1 cellular context compared by ENCODE assay signal in the genomic region with DNA sequence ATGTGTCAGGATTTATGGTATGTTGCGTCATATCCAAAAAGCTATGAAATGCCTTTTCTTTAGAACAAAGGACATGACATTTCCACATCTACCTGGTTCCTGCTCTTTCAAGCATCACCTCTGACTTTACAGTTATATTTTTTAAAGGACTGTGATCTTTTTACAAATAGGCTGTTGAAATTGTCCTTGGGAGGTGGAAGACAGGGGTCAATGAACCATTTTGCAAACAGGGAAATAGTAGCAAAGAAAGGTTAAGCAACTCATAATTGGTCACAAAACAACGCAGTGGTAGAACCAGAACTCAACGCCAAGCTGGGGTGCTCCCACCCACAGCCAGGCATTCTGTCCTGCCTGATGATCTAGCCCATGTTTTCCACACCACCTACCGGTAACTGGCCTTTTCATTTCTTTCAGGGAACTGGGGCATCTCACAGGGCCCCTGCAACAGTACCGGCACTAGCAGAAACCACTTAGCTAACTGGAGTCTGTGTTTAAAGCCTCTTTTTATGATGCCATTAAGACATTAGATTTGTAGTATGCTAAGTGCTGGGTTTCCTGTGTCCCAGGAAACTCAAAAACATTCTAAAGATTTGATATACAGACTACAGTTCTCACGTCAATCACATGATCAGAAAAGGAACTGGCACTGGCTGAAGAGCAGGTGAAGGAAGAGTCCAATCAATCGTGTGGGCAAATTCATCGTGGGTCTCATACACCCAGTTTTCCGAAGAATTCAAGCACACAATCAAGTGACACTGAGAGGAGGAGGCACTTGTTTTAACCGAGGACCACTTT.
TF ChIP-seq lines count a peak whose summit lies in the region.

No MANE protein-coding gene starts in this region.

TF ChIP-seq in HepG2, 621 proteins besides CTCF, POLR2A, EP300 and RAD21 (continued from another document and continues in another):
- TF ChIP-seq, protein P1, sequence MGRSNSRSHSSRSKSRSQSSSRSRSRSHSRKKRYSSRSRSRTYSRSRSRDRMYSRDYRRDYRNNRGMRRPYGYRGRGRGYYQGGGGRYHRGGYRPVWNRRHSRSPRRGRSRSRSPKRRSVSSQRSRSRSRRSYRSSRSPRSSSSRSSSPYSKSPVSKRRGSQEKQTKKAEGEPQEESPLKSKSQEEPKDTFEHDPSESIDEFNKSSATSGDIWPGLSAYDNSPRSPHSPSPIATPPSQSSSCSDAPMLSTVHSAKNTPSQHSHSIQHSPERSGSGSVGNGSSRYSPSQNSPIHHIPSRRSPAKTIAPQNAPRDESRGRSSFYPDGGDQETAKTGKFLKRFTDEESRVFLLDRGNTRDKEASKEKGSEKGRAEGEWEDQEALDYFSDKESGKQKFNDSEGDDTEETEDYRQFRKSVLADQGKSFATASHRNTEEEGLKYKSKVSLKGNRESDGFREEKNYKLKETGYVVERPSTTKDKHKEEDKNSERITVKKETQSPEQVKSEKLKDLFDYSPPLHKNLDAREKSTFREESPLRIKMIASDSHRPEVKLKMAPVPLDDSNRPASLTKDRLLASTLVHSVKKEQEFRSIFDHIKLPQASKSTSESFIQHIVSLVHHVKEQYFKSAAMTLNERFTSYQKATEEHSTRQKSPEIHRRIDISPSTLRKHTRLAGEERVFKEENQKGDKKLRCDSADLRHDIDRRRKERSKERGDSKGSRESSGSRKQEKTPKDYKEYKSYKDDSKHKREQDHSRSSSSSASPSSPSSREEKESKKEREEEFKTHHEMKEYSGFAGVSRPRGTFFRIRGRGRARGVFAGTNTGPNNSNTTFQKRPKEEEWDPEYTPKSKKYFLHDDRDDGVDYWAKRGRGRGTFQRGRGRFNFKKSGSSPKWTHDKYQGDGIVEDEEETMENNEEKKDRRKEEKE (IDR thresholded peaks at IDR 0.05): no peak
- no peak for TF ChIP-seq PLRG1 (conservative IDR thresholded peaks at IDR 0.05)
- no peak for TF ChIP-seq ZNF274 (CRISPR knock-in tag; IDR thresholded peaks at IDR 0.05)
- TF ChIP-seq, protein P2, sequence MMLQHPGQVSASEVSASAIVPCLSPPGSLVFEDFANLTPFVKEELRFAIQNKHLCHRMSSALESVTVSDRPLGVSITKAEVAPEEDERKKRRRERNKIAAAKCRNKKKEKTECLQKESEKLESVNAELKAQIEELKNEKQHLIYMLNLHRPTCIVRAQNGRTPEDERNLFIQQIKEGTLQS (CRISPR knock-in tag; IDR thresholded peaks at IDR 0.05): peak; percentile 89
- peak; percentile 90 for TF ChIP-seq GFI1 (CRISPR knock-in tag; IDR thresholded peaks at IDR 0.05; ENCODE audit: borderline replicate concordance)
- peak; percentile 97 for TF ChIP-seq DPF2 (CRISPR knock-in tag; IDR thresholded peaks at IDR 0.05; ENCODE audit: borderline replicate concordance, low read depth)
- 0 out of 2 replicates have a peak, but pooled peaks have one; percentile 65 for TF ChIP-seq ZNF724P (CRISPR knock-in tag; IDR thresholded peaks at IDR 0.05; ENCODE audit: borderline replicate concordance)
- TF ChIP-seq SMAD9 (CRISPR knock-in tag; IDR thresholded peaks at IDR 0.05): no peak
- peak; percentile 70; the same call in 1 of the 2 replicates for TF ChIP-seq CHD4 (IDR thresholded peaks at IDR 0.05; ENCODE audit: borderline replicate concordance, low read length)
- TF ChIP-seq JUN (CRISPR knock-in tag; IDR thresholded peaks at IDR 0.05): peak; percentile 85
- peak; percentile 76; the same call in 1 of the 2 replicates for TF ChIP-seq PAF1 (CRISPR knock-in tag; IDR thresholded peaks at IDR 0.05)
- TF ChIP-seq ZNF644 (CRISPR knock-in tag; IDR thresholded peaks at IDR 0.05; ENCODE audit: low read depth): peak; percentile 86
- TF ChIP-seq, protein P3, sequence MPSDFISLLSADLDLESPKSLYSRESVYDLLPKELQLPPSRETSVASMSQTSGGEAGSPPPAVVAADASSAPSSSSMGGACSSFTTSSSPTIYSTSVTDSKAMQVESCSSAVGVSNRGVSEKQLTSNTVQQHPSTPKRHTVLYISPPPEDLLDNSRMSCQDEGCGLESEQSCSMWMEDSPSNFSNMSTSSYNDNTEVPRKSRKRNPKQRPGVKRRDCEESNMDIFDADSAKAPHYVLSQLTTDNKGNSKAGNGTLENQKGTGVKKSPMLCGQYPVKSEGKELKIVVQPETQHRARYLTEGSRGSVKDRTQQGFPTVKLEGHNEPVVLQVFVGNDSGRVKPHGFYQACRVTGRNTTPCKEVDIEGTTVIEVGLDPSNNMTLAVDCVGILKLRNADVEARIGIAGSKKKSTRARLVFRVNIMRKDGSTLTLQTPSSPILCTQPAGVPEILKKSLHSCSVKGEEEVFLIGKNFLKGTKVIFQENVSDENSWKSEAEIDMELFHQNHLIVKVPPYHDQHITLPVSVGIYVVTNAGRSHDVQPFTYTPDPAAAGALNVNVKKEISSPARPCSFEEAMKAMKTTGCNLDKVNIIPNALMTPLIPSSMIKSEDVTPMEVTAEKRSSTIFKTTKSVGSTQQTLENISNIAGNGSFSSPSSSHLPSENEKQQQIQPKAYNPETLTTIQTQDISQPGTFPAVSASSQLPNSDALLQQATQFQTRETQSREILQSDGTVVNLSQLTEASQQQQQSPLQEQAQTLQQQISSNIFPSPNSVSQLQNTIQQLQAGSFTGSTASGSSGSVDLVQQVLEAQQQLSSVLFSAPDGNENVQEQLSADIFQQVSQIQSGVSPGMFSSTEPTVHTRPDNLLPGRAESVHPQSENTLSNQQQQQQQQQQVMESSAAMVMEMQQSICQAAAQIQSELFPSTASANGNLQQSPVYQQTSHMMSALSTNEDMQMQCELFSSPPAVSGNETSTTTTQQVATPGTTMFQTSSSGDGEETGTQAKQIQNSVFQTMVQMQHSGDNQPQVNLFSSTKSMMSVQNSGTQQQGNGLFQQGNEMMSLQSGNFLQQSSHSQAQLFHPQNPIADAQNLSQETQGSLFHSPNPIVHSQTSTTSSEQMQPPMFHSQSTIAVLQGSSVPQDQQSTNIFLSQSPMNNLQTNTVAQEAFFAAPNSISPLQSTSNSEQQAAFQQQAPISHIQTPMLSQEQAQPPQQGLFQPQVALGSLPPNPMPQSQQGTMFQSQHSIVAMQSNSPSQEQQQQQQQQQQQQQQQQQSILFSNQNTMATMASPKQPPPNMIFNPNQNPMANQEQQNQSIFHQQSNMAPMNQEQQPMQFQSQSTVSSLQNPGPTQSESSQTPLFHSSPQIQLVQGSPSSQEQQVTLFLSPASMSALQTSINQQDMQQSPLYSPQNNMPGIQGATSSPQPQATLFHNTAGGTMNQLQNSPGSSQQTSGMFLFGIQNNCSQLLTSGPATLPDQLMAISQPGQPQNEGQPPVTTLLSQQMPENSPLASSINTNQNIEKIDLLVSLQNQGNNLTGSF (CRISPR knock-in tag; IDR thresholded peaks at IDR 0.05): no peak
- TF ChIP-seq HOXA9 (CRISPR knock-in tag; IDR thresholded peaks at IDR 0.05; ENCODE audit: borderline replicate concordance): peak; percentile 99
- TF ChIP-seq ZSCAN20 (CRISPR knock-in tag; IDR thresholded peaks at IDR 0.05; ENCODE audit: borderline replicate concordance): no peak
- peak; percentile 65; the same call in 1 of the 2 replicates for TF ChIP-seq ZNF441 (CRISPR knock-in tag; IDR thresholded peaks at IDR 0.05; ENCODE audit: borderline replicate concordance)
- TF ChIP-seq ZNF17 (CRISPR knock-in tag; IDR thresholded peaks at IDR 0.05): no peak
- TF ChIP-seq, protein P4, sequence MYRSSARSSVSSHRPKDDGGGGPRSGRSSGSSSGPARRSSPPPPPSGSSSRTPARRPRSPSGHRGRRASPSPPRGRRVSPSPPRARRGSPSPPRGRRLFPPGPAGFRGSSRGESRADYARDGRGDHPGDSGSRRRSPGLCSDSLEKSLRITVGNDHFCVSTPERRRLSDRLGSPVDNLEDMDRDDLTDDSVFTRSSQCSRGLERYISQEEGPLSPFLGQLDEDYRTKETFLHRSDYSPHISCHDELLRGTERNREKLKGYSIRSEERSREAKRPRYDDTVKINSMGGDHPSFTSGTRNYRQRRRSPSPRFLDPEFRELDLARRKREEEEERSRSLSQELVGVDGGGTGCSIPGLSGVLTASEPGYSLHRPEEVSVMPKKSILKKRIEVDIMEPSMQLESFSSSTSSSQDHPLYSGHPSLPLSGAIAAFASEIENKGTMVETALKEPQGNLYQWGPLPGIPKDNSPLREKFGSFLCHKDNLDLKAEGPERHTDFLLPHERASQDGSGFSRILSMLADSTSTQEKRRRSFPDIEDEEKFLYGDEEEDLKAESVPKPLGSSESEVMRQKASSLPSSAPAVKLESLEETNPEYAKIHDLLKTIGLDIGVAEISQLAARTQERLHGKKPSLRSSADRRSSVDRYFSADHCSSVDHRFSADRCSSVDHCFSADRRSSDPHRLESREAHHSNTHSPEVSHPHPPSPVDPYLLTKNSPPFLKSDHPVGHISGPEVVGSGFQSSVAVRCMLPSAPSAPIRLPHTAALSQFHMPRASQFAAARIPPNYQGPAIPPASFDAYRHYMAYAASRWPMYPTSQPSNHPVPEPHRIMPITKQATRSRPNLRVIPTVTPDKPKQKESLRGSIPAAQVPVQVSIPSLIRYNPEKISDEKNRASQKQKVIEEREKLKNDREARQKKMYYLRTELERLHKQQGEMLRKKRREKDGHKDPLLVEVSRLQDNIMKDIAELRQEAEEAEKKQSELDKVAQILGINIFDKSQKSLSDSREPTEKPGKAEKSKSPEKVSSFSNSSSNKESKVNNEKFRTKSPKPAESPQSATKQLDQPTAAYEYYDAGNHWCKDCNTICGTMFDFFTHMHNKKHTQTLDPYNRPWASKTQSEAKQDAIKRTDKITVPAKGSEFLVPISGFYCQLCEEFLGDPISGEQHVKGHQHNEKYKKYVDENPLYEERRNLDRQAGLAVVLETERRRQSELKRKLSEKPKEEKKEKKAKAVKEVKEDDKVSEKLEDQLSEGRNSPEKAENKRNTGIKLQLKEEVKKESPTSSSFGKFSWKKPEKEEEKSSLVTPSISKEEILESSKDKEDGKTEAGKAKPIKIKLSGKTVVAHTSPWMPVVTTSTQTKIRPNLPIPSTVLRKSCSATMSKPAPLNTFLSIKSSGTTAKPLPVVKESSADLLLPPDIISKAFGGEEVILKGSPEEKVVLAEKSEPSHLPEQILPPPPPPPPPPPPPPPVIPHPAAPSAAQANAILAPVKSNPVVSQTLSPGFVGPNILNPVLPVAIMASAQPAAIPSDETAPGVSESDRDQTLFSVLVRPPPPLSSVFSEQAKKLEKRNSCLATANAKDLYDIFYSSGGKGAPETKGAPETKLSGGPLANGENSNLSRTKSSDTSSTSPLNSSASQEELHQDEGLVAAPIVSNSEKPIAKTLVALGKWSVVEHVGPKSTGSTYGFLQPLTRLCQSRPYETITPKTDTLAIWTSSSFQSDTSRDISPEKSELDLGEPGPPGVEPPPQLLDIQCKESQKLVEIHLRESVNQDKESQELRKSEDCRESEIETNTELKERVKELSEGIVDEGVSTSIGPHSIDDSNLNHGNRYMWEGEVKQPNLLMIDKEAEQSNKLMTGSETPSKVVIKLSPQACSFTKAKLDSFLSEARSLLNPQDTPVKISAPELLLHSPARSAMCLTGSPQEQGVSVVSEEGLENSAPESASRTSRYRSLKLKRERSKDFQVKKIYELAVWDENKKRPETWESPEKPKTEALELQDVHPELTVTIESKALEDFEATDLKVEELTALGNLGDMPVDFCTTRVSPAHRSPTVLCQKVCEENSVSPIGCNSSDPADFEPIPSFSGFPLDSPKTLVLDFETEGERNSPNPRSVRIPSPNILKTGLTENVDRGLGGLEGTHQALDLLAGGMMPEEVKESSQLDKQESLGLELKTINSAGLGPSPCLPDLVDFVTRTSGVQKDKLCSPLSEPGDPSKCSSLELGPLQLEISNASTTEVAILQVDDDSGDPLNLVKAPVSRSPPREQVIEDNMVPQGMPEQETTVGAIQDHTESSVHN (CRISPR knock-in tag; IDR thresholded peaks at IDR 0.05): 0 out of 2 replicates have a peak, but pooled peaks have one; percentile 24
- peak; percentile 84; the same call in 1 of the 2 replicates for TF ChIP-seq ZBTB7A (CRISPR knock-in tag; IDR thresholded peaks at IDR 0.05)
- no peak for TF ChIP-seq ZNF207 (IDR thresholded peaks at IDR 0.05; ENCODE audit: borderline replicate concordance)
- TF ChIP-seq, protein P5, sequence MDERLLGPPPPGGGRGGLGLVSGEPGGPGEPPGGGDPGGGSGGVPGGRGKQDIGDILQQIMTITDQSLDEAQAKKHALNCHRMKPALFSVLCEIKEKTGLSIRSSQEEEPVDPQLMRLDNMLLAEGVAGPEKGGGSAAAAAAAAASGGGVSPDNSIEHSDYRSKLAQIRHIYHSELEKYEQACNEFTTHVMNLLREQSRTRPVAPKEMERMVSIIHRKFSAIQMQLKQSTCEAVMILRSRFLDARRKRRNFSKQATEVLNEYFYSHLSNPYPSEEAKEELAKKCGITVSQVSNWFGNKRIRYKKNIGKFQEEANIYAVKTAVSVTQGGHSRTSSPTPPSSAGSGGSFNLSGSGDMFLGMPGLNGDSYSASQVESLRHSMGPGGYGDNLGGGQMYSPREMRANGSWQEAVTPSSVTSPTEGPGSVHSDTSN (CRISPR knock-in tag; IDR thresholded peaks at IDR 0.05): peak; percentile 76
- TF ChIP-seq ZFP90 (CRISPR knock-in tag; IDR thresholded peaks at IDR 0.05; ENCODE audit: borderline replicate concordance): peak; percentile 77
- TF ChIP-seq MEIS2 (CRISPR knock-in tag; IDR thresholded peaks at IDR 0.05): peak; percentile 96
- TF ChIP-seq, protein P6, sequence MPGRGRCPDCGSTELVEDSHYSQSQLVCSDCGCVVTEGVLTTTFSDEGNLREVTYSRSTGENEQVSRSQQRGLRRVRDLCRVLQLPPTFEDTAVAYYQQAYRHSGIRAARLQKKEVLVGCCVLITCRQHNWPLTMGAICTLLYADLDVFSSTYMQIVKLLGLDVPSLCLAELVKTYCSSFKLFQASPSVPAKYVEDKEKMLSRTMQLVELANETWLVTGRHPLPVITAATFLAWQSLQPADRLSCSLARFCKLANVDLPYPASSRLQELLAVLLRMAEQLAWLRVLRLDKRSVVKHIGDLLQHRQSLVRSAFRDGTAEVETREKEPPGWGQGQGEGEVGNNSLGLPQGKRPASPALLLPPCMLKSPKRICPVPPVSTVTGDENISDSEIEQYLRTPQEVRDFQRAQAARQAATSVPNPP (CRISPR knock-in tag; IDR thresholded peaks at IDR 0.05): peak; percentile 85; the same call in 1 of the 2 replicates
- TF ChIP-seq YY1 (IDR thresholded peaks at IDR 0.05; ENCODE audit: insufficient read depth, insufficient replicate concordance, low read depth, low read length): no peak
- TF ChIP-seq ZNF547 (CRISPR knock-in tag; IDR thresholded peaks at IDR 0.05): peak; percentile 75; the same call in 1 of the 2 replicates
- TF ChIP-seq ZSCAN9 (CRISPR knock-in tag; IDR thresholded peaks at IDR 0.05; ENCODE audit: borderline replicate concordance): peak; percentile 17
- TF ChIP-seq ZNF761 (CRISPR knock-in tag; conservative IDR thresholded peaks at IDR 0.05): no peak; the same call in 1 of the 2 replicates
- TF ChIP-seq ZNF326 (CRISPR knock-in tag; IDR thresholded peaks at IDR 0.05; ENCODE audit: borderline replicate concordance): no peak
- TF ChIP-seq, protein P7, sequence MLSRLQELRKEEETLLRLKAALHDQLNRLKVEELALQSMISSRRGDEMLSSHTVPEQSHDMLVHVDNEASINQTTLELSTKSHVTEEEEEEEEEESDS (CRISPR knock-in tag; IDR thresholded peaks at IDR 0.05; ENCODE audit: borderline replicate concordance): no peak
- TF ChIP-seq GTF3A (CRISPR knock-in tag; conservative IDR thresholded peaks at IDR 0.05): 0 out of 2 replicates have a peak, but pooled peaks have one; percentile 64
- peak; percentile 80; the same call in 1 of the 2 replicates for TF ChIP-seq KDM2A (CRISPR knock-in tag; IDR thresholded peaks at IDR 0.05; ENCODE audit: borderline replicate concordance, low read depth)
- TF ChIP-seq POLR2AphosphoS5 (IDR thresholded peaks at IDR 0.05; ENCODE audit: low read depth, low read length): no peak; the same call in 1 of the 2 replicates
- peak; percentile 92 for TF ChIP-seq KDM3A (CRISPR knock-in tag; IDR thresholded peaks at IDR 0.05; ENCODE audit: low read depth)
- TF ChIP-seq CCAR2 (optimal IDR thresholded peaks at IDR 0.05; ENCODE audit: low read depth, low read length): peak; percentile 40
- TF ChIP-seq FOXO1 (CRISPR knock-in tag; IDR thresholded peaks at IDR 0.05): peak; percentile 98
